Comparison of ENCODE assay signal across 8 cellular contexts in the genomic region with DNA sequence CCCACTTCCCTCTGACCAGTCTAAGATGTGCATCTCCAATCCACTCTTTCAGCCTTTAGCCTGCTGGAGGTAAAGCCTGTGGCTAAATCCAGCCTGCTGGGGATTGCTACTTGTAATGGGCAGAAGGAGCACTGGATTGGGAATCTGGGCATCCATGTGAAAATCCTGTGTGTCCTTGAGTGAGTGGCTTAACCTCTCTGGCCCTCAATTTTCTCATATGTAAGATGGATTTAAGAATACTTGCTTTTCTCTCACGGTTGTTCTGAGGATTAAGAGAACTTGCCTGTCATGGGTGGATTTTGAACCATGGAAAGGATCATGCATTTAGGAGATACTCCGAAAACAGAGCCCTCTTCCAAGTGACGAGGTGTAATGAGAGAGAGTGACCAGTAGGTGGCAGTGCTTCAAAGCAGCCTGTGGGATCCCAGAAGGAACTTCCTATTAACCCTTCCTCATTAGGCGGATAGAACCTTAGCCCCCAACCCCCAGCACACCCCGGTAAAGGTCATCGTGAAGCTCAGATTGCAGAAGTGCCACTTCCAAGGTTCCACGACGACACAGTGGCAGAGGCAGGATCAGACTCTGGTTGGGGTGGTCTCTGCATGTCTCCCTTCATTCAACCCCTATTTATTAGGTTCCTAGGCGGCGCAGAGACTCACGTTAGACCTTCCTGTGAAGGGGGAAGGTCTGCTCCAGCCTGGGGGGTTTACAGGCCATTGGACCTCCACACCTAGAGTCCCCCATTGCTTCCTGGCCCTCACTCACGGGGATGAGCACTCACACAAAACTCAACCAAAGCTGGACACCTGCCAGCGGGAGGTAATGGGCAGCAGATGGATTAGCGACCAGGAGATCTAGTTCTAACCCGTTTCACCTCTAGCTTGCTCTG.
DNase-seq lines count a peak whose midpoint lies in the region; ATAC-seq, FAIRE-seq and TF ChIP-seq lines count a peak whose summit lies in the region.

No MANE protein-coding gene starts in this region.

- H3K79me2 ChIP-seq in osteoblast (ENCODE audit: insufficient read depth, low read length), result no peaks in the 10 kb centered on the region

- peaks cover 5 to 11% of the 10 kb centered on the region in 2 donors for H3K27me3 Mint-ChIP-seq in CD4-positive, alpha-beta memory T cell
- H3K27me3 Mint-ChIP-seq in activated T-cell treated with anti-CD3 and anti-CD28 coated beads, Interleukin-2, amount 50 U/mL, for 24 hours, result peaks cover 18% of the 10 kb centered on the region

- no peak for TF ChIP-seq POLR2A in vagina (IDR thresholded peaks at IDR 0.05)

- H4K20me1 ChIP-seq in osteoblast (ENCODE audit: insufficient read depth, low read length), result no peaks in the 10 kb centered on the region

- intact Hi-C loops in CD4-positive, alpha-beta memory T cell (cut with micrococcal nuclease), result loop anchor here (1.0 kb wide), 1 partner anchor 69 kb away; a partner anchor contains a TSS
- intact Hi-C loops in vagina (cut with DNase I), result loop anchor here (5.0 kb wide), 1 partner anchor 225 kb away; no protein-coding TSS in a partner anchor

- ATAC-seq in GM21526 (IDR thresholded peaks at IDR 0.05; ENCODE audit: low FRiP score, unreplicated experiment), result no peak

- FAIRE-seq in frontal cortex (lab: Jason Lieb, UNC), result no peak

- H3K4me3 Mint-ChIP-seq in CD4-positive, alpha-beta memory T cell, result no peak overlapping the region
- H3K4me3 Mint-ChIP-seq in activated T-cell treated with anti-CD3 and anti-CD28 coated beads, Interleukin-2, amount 50 U/mL, for 24 hours, result no peak overlapping the region

- peak in 4 of 5 donors; percentile 12 to 18 (median 16) for DNase-seq in CD4-positive, alpha-beta memory T cell
- DNase-seq in HAP-1 (ENCODE audit: low spot score in 2 of 2) (peak; percentile 52 to 67), NCI-H69 (lab: John Stamatoyannopoulos, UW) (peak; percentile 40), frontal cortex (ENCODE audit: low spot score in 2 of 2) (peak; percentile 27 to 65), osteoblast (ENCODE audit: insufficient read length, low spot score, missing footprints) (no peak), vagina (ENCODE audit: extremely low spot score in 2 of 2) (no peak)
- peak; percentile 36 for DNase-seq in activated T-cell treated with anti-CD3 and anti-CD28 coated beads, Interleukin-2, amount 50 U/mL, for 24 hours

- CTCF ChIA-PET in CD4-positive, alpha-beta memory T cell (lab: Charles Lee; ENCODE audit: partially characterized antibody), result interaction anchor here (0.9 to 5.0 kb wide), 7 partner anchors 8 to 72 kb away, joined by 3 to 28 read pairs (median 3); no protein-coding TSS in a partner anchor

- no peaks in the 10 kb centered on the region for H3K27me3 ChIP-seq in CD4-positive, alpha-beta memory T cell (ENCODE audit: insufficient read depth, low read length)
- H3K27me3 ChIP-seq in HAP-1 (ENCODE audit: low read depth) (no peaks in the 10 kb centered on the region), osteoblast (ENCODE audit: insufficient read depth, low read length) (peaks cover 10% of the 10 kb centered on the region), vagina (no peaks in the 10 kb centered on the region)

- no peaks in the 10 kb centered on the region for H3K9me3 Mint-ChIP-seq in CD4-positive, alpha-beta memory T cell
- H3K9me3 Mint-ChIP-seq in activated T-cell treated with anti-CD3 and anti-CD28 coated beads, Interleukin-2, amount 50 U/mL, for 24 hours, result no peaks in the 10 kb centered on the region

- no peaks in the 10 kb centered on the region for H3K4me1 ChIP-seq in CD4-positive, alpha-beta memory T cell (ENCODE audit: insufficient read depth, low read length)
- no peaks in the 10 kb centered on the region for H3K4me1 ChIP-seq in HAP-1
- H3K4me1 ChIP-seq in osteoblast (ENCODE audit: insufficient read depth, low read length), result peaks cover 15% of the 10 kb centered on the region
- H3K4me1 ChIP-seq in vagina, result peaks cover 16% of the 10 kb centered on the region

- no peaks in the 10 kb centered on the region for H3K9me3 ChIP-seq in CD4-positive, alpha-beta memory T cell (ENCODE audit: control insufficient read depth in 1 of 2, low read length in 2 of 2)
- no peaks in the 10 kb centered on the region for H3K9me3 ChIP-seq in HAP-1
- H3K9me3 ChIP-seq in osteoblast (ENCODE audit: low read depth, low read length), result no peaks in the 10 kb centered on the region
- no peaks in the 10 kb centered on the region for H3K9me3 ChIP-seq in vagina

- H3K27ac Mint-ChIP-seq in CD4-positive, alpha-beta memory T cell, result no peak overlapping the region
- H3K27ac Mint-ChIP-seq in activated T-cell treated with anti-CD3 and anti-CD28 coated beads, Interleukin-2, amount 50 U/mL, for 24 hours, result no peak overlapping the region

- TF ChIP-seq CTCF in osteoblast (IDR thresholded peaks at IDR 0.05; ENCODE audit: extremely low read depth, low read depth, low read length) (peak; percentile 97), vagina (IDR thresholded peaks at IDR 0.05) (peak; percentile 54 to 84 (median 79))

- in situ Hi-C loops in HAP-1 (cut with MboI; ENCODE audit: low sequenced_read_pairs), result no loop called here

- peak overlapping the region; percentile 78 for H2AFZ ChIP-seq in osteoblast (ENCODE audit: low read length)

- no peaks in the 10 kb centered on the region for H3K36me3 Mint-ChIP-seq in CD4-positive, alpha-beta memory T cell
- no peaks in the 10 kb centered on the region for H3K36me3 Mint-ChIP-seq in activated T-cell treated with anti-CD3 and anti-CD28 coated beads, Interleukin-2, amount 50 U/mL, for 24 hours (ENCODE audit: low read depth)

- H3K27ac ChIP-seq in CD4-positive, alpha-beta memory T cell (ENCODE audit: low read depth, low read length), result no peak overlapping the region
- H3K27ac ChIP-seq in osteoblast (ENCODE audit: low read depth, low read length), result no peak overlapping the region
- no peak overlapping the region for H3K27ac ChIP-seq in vagina

- no peak overlapping the region for H3K4me3 ChIP-seq in CD4-positive, alpha-beta memory T cell (ENCODE audit: low read length in 2 of 2)
- no peak overlapping the region for H3K4me3 ChIP-seq in HAP-1
- peak overlapping the region; percentile 59 for H3K4me3 ChIP-seq in osteoblast (ENCODE audit: insufficient read depth, low read length)
- no peak overlapping the region for H3K4me3 ChIP-seq in vagina

- peaks cover 0 to 3% (median 0%) of the 10 kb centered on the region in 4 donors for H3K4me1 Mint-ChIP-seq in CD4-positive, alpha-beta memory T cell
- no peaks in the 10 kb centered on the region for H3K4me1 Mint-ChIP-seq in activated T-cell treated with anti-CD3 and anti-CD28 coated beads, Interleukin-2, amount 50 U/mL, for 24 hours (ENCODE audit: low read depth)

- H3K36me3 ChIP-seq in CD4-positive, alpha-beta memory T cell (ENCODE audit: insufficient read depth, low read length), result no peaks in the 10 kb centered on the region
- no peaks in the 10 kb centered on the region for H3K36me3 ChIP-seq in HAP-1 (replicated peaks)
- no peaks in the 10 kb centered on the region for H3K36me3 ChIP-seq in osteoblast (ENCODE audit: insufficient read depth, low read length)
- no peaks in the 10 kb centered on the region for H3K36me3 ChIP-seq in vagina

- POLR2A ChIA-PET in CD4-positive, alpha-beta memory T cell (lab: Charles Lee; ENCODE audit: partially characterized antibody), result no interaction called here

- H3K4me2 ChIP-seq in osteoblast (ENCODE audit: insufficient read depth, low read length), result peak overlapping the region; percentile 85

Comparison
In these comparisons a context has a peak if more than half of its experiments do, and no peak if none do; other contexts are left out.
1. DNase-seq: peak in CD4-positive, alpha-beta memory T cell (4 of 5), HAP-1 (2 of 2), NCI-H69 (single experiment), activated T-cell treated with anti-CD3 and anti-CD28 coated beads, Interleukin-2, amount 50 U/mL, for 24 hours (single experiment) and frontal cortex (2 of 2); none in osteoblast (single experiment) and vagina (0 of 2).